ENCODE assay signal across 30 cellular contexts in the genomic region with DNA sequence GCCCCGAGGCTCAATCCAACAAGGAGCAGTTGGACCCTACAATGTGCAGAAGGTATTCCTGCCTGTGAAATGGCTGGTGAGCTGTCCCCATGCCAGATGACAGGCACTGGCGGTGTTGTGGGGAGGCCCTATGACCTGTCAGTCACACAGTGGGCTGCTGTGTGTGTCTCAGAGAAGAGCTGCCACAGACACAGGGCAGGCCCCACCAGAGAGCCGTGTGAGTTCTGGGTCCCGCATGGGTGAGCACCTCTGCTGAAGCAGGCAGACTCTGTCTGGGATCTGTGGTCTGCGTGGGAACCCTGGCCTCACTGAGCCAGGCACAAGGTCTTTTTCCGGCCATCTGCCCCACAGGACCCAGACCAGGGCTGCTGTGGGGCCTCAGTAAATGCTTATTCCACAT. TPM values are rescaled to one million over a fixed set of nuclear protein-coding genes. Genes with fewer than 3 reads are reported as not detected.
"Had no signal": no experiment of that assay in that cellular context is flagged by ENCODE, and none has a peak within 500 bp of the region (broad histone marks: within the 10 kb centered on the region; RNA-seq: fewer than 3 reads in every experiment).

No MANE protein-coding gene starts in this region.

- H3K27ac ChIP-seq: ascending aorta, cardiac muscle cell, RWPE1, SJCRH30, SK-N-MC, WERI-Rb-1 had no signal

- ATAC-seq: activated CD8-positive, alpha-beta memory T cell treated with anti-CD3 and anti-CD28 coated beads, Interleukin-2, amount 10 ng/mL, durations not matched to agents 7 days and 5 days; PC-3 had no signal

- H3K27ac Mint-ChIP-seq: activated CD4-positive, alpha-beta memory T cell treated with anti-CD3 and anti-CD28 coated beads, Interleukin-2, amount 10 ng/mL, durations not matched to agents 7 days and 5 days; activated CD8-positive, alpha-beta memory T cell treated with anti-CD3 and anti-CD28 coated beads, Interleukin-2, amount 10 ng/mL, durations not matched to agents 7 days and 5 days; activated naive CD4-positive, alpha-beta T cell treated with anti-CD3 and anti-CD28 coated beads, Interleukin-2, amount 50 U/mL, for 24 hours; activated naive CD8-positive, alpha-beta T cell treated with anti-CD3 and anti-CD28 coated beads, Interleukin-2, amount 10 ng/mL, durations not matched to agents 7 days and 5 days had no signal

- H3K36me3 Mint-ChIP-seq: activated CD8-positive, alpha-beta memory T cell treated with anti-CD3 and anti-CD28 coated beads, Interleukin-2, amount 10 ng/mL, durations not matched to agents 7 days and 5 days; activated naive CD4-positive, alpha-beta T cell treated with anti-CD3 and anti-CD28 coated beads, Interleukin-2, amount 50 U/mL, for 24 hours; activated naive CD8-positive, alpha-beta T cell treated with anti-CD3 and anti-CD28 coated beads, Interleukin-2, amount 10 ng/mL, durations not matched to agents 7 days and 5 days had no signal

- H3K4me1 Mint-ChIP-seq: activated CD4-positive, alpha-beta memory T cell treated with anti-CD3 and anti-CD28 coated beads, Interleukin-2, amount 10 ng/mL, durations not matched to agents 7 days and 5 days; activated CD8-positive, alpha-beta memory T cell treated with anti-CD3 and anti-CD28 coated beads, Interleukin-2, amount 10 ng/mL, durations not matched to agents 7 days and 5 days; activated naive CD4-positive, alpha-beta T cell treated with anti-CD3 and anti-CD28 coated beads, Interleukin-2, amount 50 U/mL, for 24 hours; activated naive CD8-positive, alpha-beta T cell treated with anti-CD3 and anti-CD28 coated beads, Interleukin-2, amount 10 ng/mL, durations not matched to agents 7 days and 5 days had no signal

- H3K9me3 ChIP-seq: ascending aorta, SJCRH30 had no signal

- H3K9me3 Mint-ChIP-seq: activated CD4-positive, alpha-beta memory T cell treated with anti-CD3 and anti-CD28 coated beads, Interleukin-2, amount 10 ng/mL, durations not matched to agents 7 days and 5 days; activated naive CD4-positive, alpha-beta T cell treated with anti-CD3 and anti-CD28 coated beads, Interleukin-2, amount 50 U/mL, for 24 hours; activated naive CD8-positive, alpha-beta T cell treated with anti-CD3 and anti-CD28 coated beads, Interleukin-2, amount 10 ng/mL, durations not matched to agents 7 days and 5 days had no signal

- H3K4me1 ChIP-seq: ascending aorta had no signal

- FAIRE-seq: RCC 7860 had no signal

- DNase-seq: activated CD4-positive, alpha-beta memory T cell treated with anti-CD3 and anti-CD28 coated beads, Interleukin-2, amount 10 ng/mL, durations not matched to agents 7 days and 5 days; activated CD4-positive, alpha-beta T cell treated with anti-CD3 and anti-CD28 coated beads for 1 hour; activated CD4-positive, alpha-beta T cell treated with anti-CD3 and anti-CD28 coated beads for 48 hours; activated CD4-positive, CD25-positive, alpha-beta regulatory T cell; activated CD8-positive, alpha-beta memory T cell treated with anti-CD3 and anti-CD28 coated beads for 24 hours; activated CD8-positive, alpha-beta memory T cell treated with anti-CD3 and anti-CD28 coated beads, Interleukin-2, amount 10 ng/mL, durations not matched to agents 7 days and 5 days; activated CD8-positive, alpha-beta memory T cell treated with anti-CD3 and anti-CD28 coated beads, Interleukin-2, amount 50 U/mL, for 48 hours; activated gamma-delta T cell; activated naive CD4-positive, alpha-beta T cell treated with Interleukin-2 at 50 U/mL for 16 hours; activated naive CD8-positive, alpha-beta T cell treated with anti-CD3 and anti-CD28 coated beads, Interleukin-2, amount 10 ng/mL, durations not matched to agents 7 days and 5 days; activated T-cell treated with anti-CD3 and anti-CD28 coated beads, Interleukin-2, amount 50 U/mL, for 48 hours; amygdala; NCI-H1105; NCI-H1417 treated with DMSO at 0.1 percent for 48 hours; NCI-H1930; NCI-H2081 treated with DMSO at 0.1 percent for 48 hours; NCI-H226; NCI-H524 treated with DMSO at 0.1 percent for 48 hours; NK-92 treated with Interleukin-12 subunit alpha and Interleukin-12 subunit beta, amount 100 ng/mL, for 24 hours; PC-3; Right ventricle myocardium superior; SJCRH30; T1000; WERI-Rb-1 had no signal

- H3K4me3 Mint-ChIP-seq: activated CD4-positive, alpha-beta memory T cell treated with anti-CD3 and anti-CD28 coated beads, Interleukin-2, amount 10 ng/mL, durations not matched to agents 7 days and 5 days; activated CD8-positive, alpha-beta memory T cell treated with anti-CD3 and anti-CD28 coated beads, Interleukin-2, amount 10 ng/mL, durations not matched to agents 7 days and 5 days; activated naive CD4-positive, alpha-beta T cell treated with anti-CD3 and anti-CD28 coated beads, Interleukin-2, amount 50 U/mL, for 24 hours; activated naive CD8-positive, alpha-beta T cell treated with anti-CD3 and anti-CD28 coated beads, Interleukin-2, amount 10 ng/mL, durations not matched to agents 7 days and 5 days had no signal

- H3K36me3 ChIP-seq: ascending aorta, cardiac muscle cell, SJCRH30, WERI-Rb-1 had no signal

- H3K4me3 ChIP-seq: ascending aorta, cardiac muscle cell, SJCRH30, SK-N-MC had no signal

- H3K27me3 ChIP-seq: ascending aorta, SJCRH30 had no signal

- H3K27me3 Mint-ChIP-seq: activated naive CD4-positive, alpha-beta T cell treated with anti-CD3 and anti-CD28 coated beads, Interleukin-2, amount 50 U/mL, for 24 hours had no signal

RNA-seq across cellular contexts. Expression of a gene that starts 37.3 kb away (rescaled TPM):
- total RNA-seq: activated naive CD8-positive, alpha-beta T cell treated with anti-CD3 and anti-CD28 coated beads, Interleukin-2, amount 10 ng/mL, durations not matched to agents 7 days and 5 days; cardiac muscle cell; Right ventricle myocardium superior had no signal
